Comparison of ENCODE assay signal across 10 cellular contexts in the genomic region with DNA sequence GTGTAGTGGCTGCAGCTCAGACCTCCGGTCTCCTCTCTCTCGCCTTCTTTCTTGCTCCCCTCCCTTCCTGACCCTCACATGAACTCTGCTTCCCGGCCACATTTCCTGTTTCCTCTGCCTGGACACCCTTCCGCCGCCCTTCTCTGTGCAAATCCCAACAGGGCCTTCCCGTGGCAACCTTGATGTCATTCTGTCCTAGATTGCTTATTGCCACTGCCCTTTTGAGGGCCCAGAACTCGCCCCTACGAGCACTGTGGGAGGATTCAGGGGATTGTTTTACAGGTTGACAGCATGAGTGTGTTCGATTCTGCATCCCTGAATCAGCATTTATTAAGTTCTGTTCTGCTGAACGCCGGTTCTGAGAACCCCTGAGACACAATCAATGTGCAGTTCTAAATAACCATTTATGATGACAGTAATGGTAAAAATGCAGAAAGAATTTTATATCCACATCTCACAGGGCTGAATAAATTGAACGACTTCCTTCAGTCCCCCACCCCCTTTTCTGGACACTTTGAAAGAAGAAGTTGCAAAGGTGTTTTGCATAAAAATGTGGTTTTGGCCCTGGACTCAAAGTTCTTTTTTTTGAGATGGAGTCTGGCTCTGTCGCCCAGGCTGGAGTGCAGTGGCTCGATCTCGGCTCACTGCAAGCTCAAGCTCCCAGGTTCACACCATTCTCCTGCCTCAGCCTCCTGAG. TPM values are rescaled to one million over a fixed set of nuclear protein-coding genes. Genes with fewer than 3 reads are reported as not detected.
DNase-seq lines count a peak whose midpoint lies in the region; ATAC-seq and TF ChIP-seq lines count a peak whose summit lies in the region.
"Had no signal": no experiment of that assay in that cellular context is flagged by ENCODE, and none has a peak within 500 bp of the region (broad histone marks: within the 10 kb centered on the region; RNA-seq: fewer than 3 reads in every experiment).

No MANE protein-coding gene starts in this region.

- H2AFZ ChIP-seq in OCI-LY7 (ENCODE audit: low read length), result peak overlapping the region; percentile 75; the same call in 1 of the 2 replicates
- H2AFZ ChIP-seq in osteoblast (ENCODE audit: low read length), result peak overlapping the region; percentile 89

- peak; percentile 61 for DNase-seq in Daoy (ENCODE audit: low read depth)
- peak; percentile 74 for DNase-seq in OCI-LY7 (ENCODE audit: low spot score)
- DNase-seq in foreskin melanocyte, result peak; percentile 58
- DNase-seq in osteoblast (ENCODE audit: insufficient read length, low spot score, missing footprints), result no peak
- DNase-seq in kidney tubule cell (ENCODE audit: low spot score), result no peak
- no peak for DNase-seq in ecto neural progenitor cell (ENCODE audit: low spot score)
- DNase-seq in medulla oblongata (ENCODE audit: extremely low spot score), result no peak

- no peaks in the 10 kb centered on the region for H3K36me3 ChIP-seq in OCI-LY7 (ENCODE audit: insufficient read depth, low read length)
- H3K36me3 ChIP-seq in osteoblast (ENCODE audit: insufficient read depth, low read length), result no peaks in the 10 kb centered on the region

- H4K20me1 ChIP-seq in OCI-LY7 (ENCODE audit: insufficient read depth, low read length) (no peaks in the 10 kb centered on the region), osteoblast (ENCODE audit: insufficient read depth, low read length) (no peaks in the 10 kb centered on the region)

- H3K4me1 ChIP-seq in OCI-LY7 (ENCODE audit: insufficient read depth, low read length, poor library complexity, severe bottlenecking), result peaks cover 46% of the 10 kb centered on the region
- H3K4me1 ChIP-seq in osteoblast (ENCODE audit: insufficient read depth, low read length), result peaks cover 5% of the 10 kb centered on the region

- H3K9me2 ChIP-seq in OCI-LY7 (ENCODE audit: insufficient read depth, low read length), result no peaks in the 10 kb centered on the region

- BruUV-seq in OCI-LY7 (replicated peaks; lab: Mats Ljungman, UMichigan), result no TSS peak

- H3K79me2 ChIP-seq in OCI-LY7 (ENCODE audit: insufficient read depth, low read depth, low read length), result no peaks in the 10 kb centered on the region
- H3K79me2 ChIP-seq in osteoblast (ENCODE audit: insufficient read depth, low read length), result no peaks in the 10 kb centered on the region

- ATAC-seq in GM18861 (IDR thresholded peaks at IDR 0.05; ENCODE audit: unreplicated experiment), result no peak

- intact Hi-C loops in OCI-LY7 (cut with micrococcal nuclease; ENCODE audit: unreplicated experiment), result loop anchor here (2.0 kb wide), 1 partner anchor 74 kb away; the partner anchor contains the start of gene ATG2A

- H3K27me3 ChIP-seq in osteoblast (ENCODE audit: insufficient read depth, low read length), result no peaks in the 10 kb centered on the region

- CTCF ChIA-PET in OCI-LY7 (lab: Charles Lee; ENCODE audit: unreplicated experiment), result no interaction called here

- POLR2A ChIA-PET in OCI-LY7 (lab: Charles Lee), result no interaction called here

- peak overlapping the region; percentile 79 for H3K27ac ChIP-seq in OCI-LY7 (ENCODE audit: low read depth, low read length, poor library complexity, severe bottlenecking)
- H3K27ac ChIP-seq in osteoblast (ENCODE audit: low read depth, low read length), result no peak overlapping the region

- peak overlapping the region; percentile 51 for H3K4me3 ChIP-seq in OCI-LY7 (ENCODE audit: low read depth, low read length, poor library complexity, severe bottlenecking)
- H3K4me3 ChIP-seq in osteoblast (ENCODE audit: insufficient read depth, low read length), result no peak overlapping the region

- H3K4me2 ChIP-seq in OCI-LY7 (ENCODE audit: low read length) (peak overlapping the region; percentile 78), osteoblast (ENCODE audit: insufficient read depth, low read length) (peak overlapping the region; percentile 18)

- TF ChIP-seq CTCF in OCI-LY7 (conservative IDR thresholded peaks at IDR 0.05; ENCODE audit: low read length) (no peak), osteoblast (IDR thresholded peaks at IDR 0.05; ENCODE audit: extremely low read depth, low read depth, low read length) (no peak)

- H3K9me3 ChIP-seq in OCI-LY7 (ENCODE audit: low read length) (no peaks in the 10 kb centered on the region), osteoblast (ENCODE audit: low read depth, low read length) (no peaks in the 10 kb centered on the region)

RNA-seq across cellular contexts. Expression of gene BATF2, which starts 6.4 kb away (rescaled TPM):
- 0.51 TPM in 1 of 2 replicates, not detected in the other for total RNA-seq in Daoy (2014; rRNA removed; shearing (Covaris generic))
- total RNA-seq in OCI-LY7 (2014; rRNA removed; shearing (Covaris generic)), result 0.33 and 0.79 TPM in 2 replicates
- total RNA-seq in OCI-LY7 (2022), result 0.61 and 0.70 TPM in 2 replicates
- 0.29 and 1.4 TPM in 2 replicates for total RNA-seq in osteoblast

RNA-seq across cellular contexts. Expression of gene MAJIN, which starts 18.5 kb away (rescaled TPM):
- total RNA-seq in Daoy (2014; rRNA removed; shearing (Covaris generic)), result not detected in 2 replicates
- total RNA-seq in OCI-LY7 (2014; rRNA removed; shearing (Covaris generic)), result not detected in 2 replicates
- total RNA-seq in OCI-LY7 (2022) (not detected in 2 replicates), osteoblast (not detected in 2 replicates)
- total RNA-seq: LHCN-M2, lower leg skin had no signal

RNA-seq across cellular contexts. Expression of gene ARL2, which starts 23.6 kb away (rescaled TPM):
- total RNA-seq in Daoy (2014; rRNA removed; shearing (Covaris generic)), result 83.4 and 194 TPM in 2 replicates
- total RNA-seq in OCI-LY7 (2014; rRNA removed; shearing (Covaris generic)), result 113 and 130 TPM in 2 replicates
- 95.9 and 102 TPM in 2 replicates for total RNA-seq in OCI-LY7 (2022)
- total RNA-seq in osteoblast, result 66.3 and 78.5 TPM in 2 replicates

RNA-seq across cellular contexts. Expression of gene SNX15, which starts 36.9 kb away (rescaled TPM):
- 15.8 and 17.9 TPM in 2 replicates for total RNA-seq in Daoy (2014; rRNA removed; shearing (Covaris generic))
- total RNA-seq in OCI-LY7 (2014; rRNA removed; shearing (Covaris generic)), result 25.9 and 31.6 TPM in 2 replicates
- total RNA-seq in OCI-LY7 (2022) (28.3 and 33.6 TPM in 2 replicates), osteoblast (12.3 and 13.0 TPM in 2 replicates)

RNA-seq across cellular contexts. Expression of gene SAC3D1, which starts 50.6 kb away (rescaled TPM):
- total RNA-seq in Daoy (2014; rRNA removed; shearing (Covaris generic)), result 10.8 and 17.0 TPM in 2 replicates
- total RNA-seq in OCI-LY7 (2014; rRNA removed; shearing (Covaris generic)), result 23.3 and 28.2 TPM in 2 replicates
- 32.5 and 32.7 TPM in 2 replicates for total RNA-seq in OCI-LY7 (2022)
- 7.6 and 9.7 TPM in 2 replicates for total RNA-seq in osteoblast

Comparison
In these comparisons a context has a peak if more than half of its experiments do, and no peak if none do; other contexts are left out.
1. DNase-seq: peak in Daoy (single experiment), OCI-LY7 (single experiment) and foreskin melanocyte (single experiment); none in osteoblast (single experiment), kidney tubule cell (single experiment), ecto neural progenitor cell (single experiment) and medulla oblongata (single experiment).